20 cellular contexts compared by ENCODE assay signal in the genomic region with DNA sequence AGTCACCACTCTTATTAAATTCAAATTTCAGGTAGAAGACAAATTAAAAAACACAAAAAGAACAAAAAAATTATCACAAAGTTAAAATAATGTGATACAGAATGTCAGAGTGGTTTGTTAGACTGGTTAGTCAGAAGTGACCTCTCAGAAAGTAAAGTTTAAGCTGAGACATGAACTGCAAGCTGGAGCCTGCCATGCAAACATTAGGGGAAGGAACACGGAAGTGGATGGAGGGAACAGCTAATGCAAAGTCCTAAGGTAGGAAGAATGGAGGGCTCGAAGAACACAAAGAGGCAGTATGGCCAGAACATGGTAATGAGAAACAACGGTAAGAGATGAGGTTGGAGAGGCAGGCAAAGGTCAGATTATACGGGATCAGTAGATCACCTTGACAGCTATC. TPM values are rescaled to one million over a fixed set of nuclear protein-coding genes. Genes with fewer than 3 reads are reported as not detected.
A peak's percentile ranks its signal among the peaks of the same experiment; 100 is the strongest.
DNase-seq lines count a peak whose midpoint lies in the region; ATAC-seq and TF ChIP-seq lines count a peak whose summit lies in the region.
"Had no signal": no experiment of that assay in that cellular context is flagged by ENCODE, and none has a peak within 500 bp of the region (broad histone marks: within the 10 kb centered on the region; RNA-seq: fewer than 3 reads in every experiment).

No MANE protein-coding gene starts in this region.

- ATAC-seq in RWPE2 (ENCODE audit: low read depth) (peak; percentile 59; the same call in 2 of the 3 replicates), GM21381 (IDR thresholded peaks at IDR 0.05; ENCODE audit: unreplicated experiment) (no peak)
- ATAC-seq: GM12878, GM23338 had no signal

- H3K9me3 ChIP-seq in RWPE2 (ENCODE audit: severe bottlenecking), result no peaks in the 10 kb centered on the region
- H3K9me3 ChIP-seq: BE2C had no signal

- no peak for DNase-seq in RWPE2 (ENCODE audit: low spot score)
- peak; percentile 39 for DNase-seq in epithelial cell of prostate (ENCODE audit: low read depth, low spot score)
- DNase-seq in nephron progenitor cell, result no peak
- DNase-seq in HFFc6, result no peak
- DNase-seq in NCI-H1694 (lab: John Stamatoyannopoulos, UW), result no peak
- DNase-seq in NCI-H748 (lab: John Stamatoyannopoulos, UW; ENCODE audit: unreplicated experiment), result no peak
- DNase-seq: ACHN; BE2C; C1 segment of cervical spinal cord; CD4-positive, CD25-positive, alpha-beta regulatory T cell; CD8-positive, alpha-beta memory T cell; COR-L47; DMS 273 treated with DMSO at 0.1 percent for 48 hours; DMS53; DND-41; EL; HCEC 1CT had no signal

- H3K27ac ChIP-seq in RWPE2 (ENCODE audit: poor library complexity, severe bottlenecking), result peak overlapping the region; percentile 4
- H3K27ac ChIP-seq in epithelial cell of prostate, result peak overlapping the region; percentile 44

- H3K36me3 Mint-ChIP-seq in nephron progenitor cell (ENCODE audit: low read depth), result peaks cover 71% of the 10 kb centered on the region
- no peaks in the 10 kb centered on the region for H3K36me3 Mint-ChIP-seq in HFFc6 (ENCODE audit: low read depth)

- H3K9me3 Mint-ChIP-seq in nephron progenitor cell, result no peaks in the 10 kb centered on the region
- H3K9me3 Mint-ChIP-seq in HFFc6, result no peaks in the 10 kb centered on the region
- H3K9me3 Mint-ChIP-seq: CD4-positive, CD25-positive, alpha-beta regulatory T cell; CD8-positive, alpha-beta memory T cell; GM23338 had no signal

- TF ChIP-seq CTCF in RWPE2 (IDR thresholded peaks at IDR 0.05; ENCODE audit: poor library complexity, severe bottlenecking) (no peak), nephron progenitor cell (IDR thresholded peaks at IDR 0.05) (no peak), HFFc6 (IDR thresholded peaks at IDR 0.05) (no peak)

- H3K27me3 Mint-ChIP-seq in nephron progenitor cell (ENCODE audit: low read depth, poor library complexity) (no peaks in the 10 kb centered on the region), HFFc6 (ENCODE audit: insufficient read depth) (no peaks in the 10 kb centered on the region)
- H3K27me3 Mint-ChIP-seq: CD4-positive, CD25-positive, alpha-beta regulatory T cell; CD8-positive, alpha-beta memory T cell had no signal

- H3K4me1 Mint-ChIP-seq in nephron progenitor cell, result no peaks in the 10 kb centered on the region
- no peaks in the 10 kb centered on the region for H3K4me1 Mint-ChIP-seq in HFFc6 (ENCODE audit: low read depth)
- H3K4me1 Mint-ChIP-seq: CD8-positive, alpha-beta memory T cell; GM23338 had no signal

- H3K4me3 Mint-ChIP-seq in nephron progenitor cell (no peak overlapping the region), HFFc6 (no peak overlapping the region)
- H3K4me3 Mint-ChIP-seq: CD4-positive, CD25-positive, alpha-beta regulatory T cell; CD8-positive, alpha-beta memory T cell; GM23338 had no signal

- H3K27me3 ChIP-seq in RWPE2 (ENCODE audit: insufficient read depth, poor library complexity, severe bottlenecking), result no peaks in the 10 kb centered on the region
- H3K27me3 ChIP-seq: BE2C had no signal

- H3K4me1 ChIP-seq in RWPE2 (ENCODE audit: insufficient read depth, poor library complexity, severe bottlenecking), result peaks cover 8% of the 10 kb centered on the region
- H3K4me1 ChIP-seq: BE2C had no signal

- H3K27ac Mint-ChIP-seq in nephron progenitor cell, result peak overlapping the region; percentile 1
- H3K27ac Mint-ChIP-seq in HFFc6, result no peak overlapping the region
- H3K27ac Mint-ChIP-seq: CD4-positive, CD25-positive, alpha-beta regulatory T cell; GM23338 had no signal

- no peak overlapping the region for H3K4me3 ChIP-seq in RWPE2 (ENCODE audit: severe bottlenecking)
- H3K4me3 ChIP-seq: GM12878, GM23338 had no signal

- peaks cover 98% of the 10 kb centered on the region for H3K36me3 ChIP-seq in RWPE2 (ENCODE audit: low read depth)

RNA-seq across cellular contexts. Expression of a gene that starts 41.7 kb away (rescaled TPM):
- 10 to 100 TPM in 5 of 6 experiments, 1 to 10 TPM in 1; 9.8 to 20.3 (median 17.8) TPM for total RNA-seq in HFFc6 (2021; fragmentation: NEBNext Ultra II Directional; extraction: Animal tissue kit (Norgen Biotek cat#: 25700))

RNA-seq across cellular contexts. Expression of a gene that starts 41.9 kb away (rescaled TPM):
- 10 to 100 TPM; 22.1 to 26.2 (median 23.6) TPM for total RNA-seq in HFFc6 (2021; fragmentation: NEBNext Ultra II Directional; extraction: Animal tissue kit (Norgen Biotek cat#: 25700))
